ENCODE assay signal across 8 cellular contexts in genomic region chr19:10478903-10479384, GRCh38. TPM values are rescaled to one million over a fixed set of nuclear protein-coding genes. Genes with fewer than 3 reads are reported as not detected.
A peak's percentile ranks its signal among the peaks of the same experiment; 100 is the strongest.
DNase-seq lines count a peak whose midpoint lies in the region; ATAC-seq and TF ChIP-seq lines count a peak whose summit lies in the region.

No MANE protein-coding gene starts in this region.

- peak overlapping the region in 9 of 10 donors; percentile 38 to 57 (median 45) for H3K4me3 ChIP-seq in heart right ventricle
- peak overlapping the region; percentile 17 for H3K4me3 ChIP-seq in prostate gland
- peak overlapping the region; percentile 12 to 49 (median 20) for H3K4me3 ChIP-seq in transverse colon

- H3K27me3 Mint-ChIP-seq in T-cell: no peaks in the 10 kb centered on the region
- no peaks in the 10 kb centered on the region for H3K27me3 Mint-ChIP-seq in activated naive CD8-positive, alpha-beta T cell treated with anti-CD3 and anti-CD28 coated beads, Interleukin-2, amount 50 U/mL, for 24 hours

- H3K4me1 Mint-ChIP-seq in T-cell: peaks cover 10 to 21% (median 15%) of the 10 kb centered on the region in 3 donors
- H3K4me1 Mint-ChIP-seq in activated naive CD8-positive, alpha-beta T cell treated with anti-CD3 and anti-CD28 coated beads, Interleukin-2, amount 50 U/mL, for 24 hours: peaks cover 9% of the 10 kb centered on the region

- in situ Hi-C loops in transverse colon (cut with MboI; ENCODE audit: low pct_ligation_motif_present in 1 of 4, low pct_unique_long_range_greater_than_20kb in 1 of 4, low sequenced_read_pairs in 3 of 4): no loop called here

- H3K4me1 ChIP-seq in heart right ventricle (peaks cover 0 to 20% (median 6%) of the 10 kb centered on the region in 9 donors), prostate gland (replicated peaks) (no peaks in the 10 kb centered on the region), transverse colon (peaks cover 3 to 33% (median 12%) of the 10 kb centered on the region in 4 donors)

- WGBS in heart right ventricle, 2 donors: 0 to 2% methylated on average over 34 to 36 of the region's 36 CpGs
- WGBS in prostate gland: 1% methylated on average over 36 of the region's 36 CpGs
- 0 to 14% methylated on average over 23 to 36 of the region's 36 CpGs for WGBS in transverse colon (ENCODE audit: low coverage in 1 of 2), 2 donors

- H3K27me3 ChIP-seq in heart right ventricle (no peaks in the 10 kb centered on the region), prostate gland (replicated peaks; ENCODE audit: insufficient read depth) (no peaks in the 10 kb centered on the region), transverse colon (no peaks in the 10 kb centered on the region)

- H3K9me3 Mint-ChIP-seq in T-cell: no peaks in the 10 kb centered on the region
- no peaks in the 10 kb centered on the region for H3K9me3 Mint-ChIP-seq in activated naive CD8-positive, alpha-beta T cell treated with anti-CD3 and anti-CD28 coated beads, Interleukin-2, amount 50 U/mL, for 24 hours

- TF ChIP-seq POLR2A in prostate gland (IDR thresholded peaks at IDR 0.05) (no peak), transverse colon (IDR thresholded peaks at IDR 0.05) (no peak)

- peak overlapping the region; percentile 43 to 73 (median 59) for H3K4me3 Mint-ChIP-seq in T-cell
- peak overlapping the region; percentile 21 for H3K4me3 Mint-ChIP-seq in activated naive CD8-positive, alpha-beta T cell treated with anti-CD3 and anti-CD28 coated beads, Interleukin-2, amount 50 U/mL, for 24 hours

- TF ChIP-seq CTCF in heart right ventricle (IDR thresholded peaks at IDR 0.05) (peak; percentile 78 to 94 (median 86)), prostate gland (IDR thresholded peaks at IDR 0.05) (peak; percentile 4 to 78 (median 34)), transverse colon (IDR thresholded peaks at IDR 0.05) (peak in 4 of 5 experiments; percentile 21 to 80 (median 75))

- H3K9me3 ChIP-seq in heart right ventricle: no peaks in the 10 kb centered on the region
- H3K9me3 ChIP-seq in prostate gland: no peaks in the 10 kb centered on the region
- H3K9me3 ChIP-seq in transverse colon: no peaks in the 10 kb centered on the region

- no peaks in the 10 kb centered on the region for H3K36me3 Mint-ChIP-seq in T-cell
- H3K36me3 Mint-ChIP-seq in activated naive CD8-positive, alpha-beta T cell treated with anti-CD3 and anti-CD28 coated beads, Interleukin-2, amount 50 U/mL, for 24 hours (ENCODE audit: low read depth): no peaks in the 10 kb centered on the region

- peak overlapping the region in 5 of 10 donors; percentile 1 to 26 (median 20) for H3K27ac ChIP-seq in heart right ventricle
- H3K27ac ChIP-seq in prostate gland: no peak overlapping the region
- peak overlapping the region in 3 of 4 donors; percentile 5 to 51 (median 41) for H3K27ac ChIP-seq in transverse colon

- no peak for TF ChIP-seq EP300 in transverse colon (IDR thresholded peaks at IDR 0.05; ENCODE audit: low read depth)

- CTCF ChIA-PET in T-cell (lab: Charles Lee): interaction anchor here in 1 of 2 donors (0.6 to 1.7 kb wide), 5 partner anchors 11 to 358 kb away, joined by 3 to 8 read pairs (median 4); no protein-coding TSS in a partner anchor

- H3K36me3 ChIP-seq in heart right ventricle: peaks cover 0 to 1% (median 0%) of the 10 kb centered on the region in 9 donors
- no peaks in the 10 kb centered on the region for H3K36me3 ChIP-seq in prostate gland
- no peaks in the 10 kb centered on the region for H3K36me3 ChIP-seq in transverse colon

- DNase-seq in DMS153 (lab: John Stamatoyannopoulos, UW) (peak; percentile 92), M059J (ENCODE audit: low read depth) (peak; percentile 94), T-cell (peak; percentile 69 to 94 (median 89)), heart right ventricle (peak; percentile 88 to 94), prostate gland (ENCODE audit: low spot score) (peak; percentile 91), transverse colon (peak; percentile 89), UCSD-AML1 (lab: John Stamatoyannopoulos, UW; ENCODE audit: unreplicated experiment) (no peak)
- DNase-seq in activated naive CD8-positive, alpha-beta T cell treated with anti-CD3 and anti-CD28 coated beads, Interleukin-2, amount 50 U/mL, for 24 hours: peak; percentile 86

- intact Hi-C loops in heart right ventricle (cut with DNase I) (loop anchor here in 2 of 10 donors (2.0 to 10.0 kb wide), 2 partner anchors 22 to 74 kb away; partner anchors contain the start of gene CDC37 (in 1 of the 2)), prostate gland (cut with DNase I) (no loop called here), transverse colon (cut with DNase I; ENCODE audit: low total_unique reads) (no loop called here)

- POLR2A ChIA-PET in T-cell (lab: Charles Lee): interaction anchor here in 1 of 2 donors (0.6 kb wide), 1 partner anchor 49 kb away, joined by 4 read pairs; no protein-coding TSS in a partner anchor

- no peak overlapping the region for H3K27ac Mint-ChIP-seq in T-cell
- H3K27ac Mint-ChIP-seq in activated naive CD8-positive, alpha-beta T cell treated with anti-CD3 and anti-CD28 coated beads, Interleukin-2, amount 50 U/mL, for 24 hours: peak overlapping the region; percentile 31

- peak; percentile 95 to 97 (median 96) for ATAC-seq in T-cell (replicated peaks in 1 of 4)
- ATAC-seq in activated naive CD8-positive, alpha-beta T cell treated with anti-CD3 and anti-CD28 coated beads, Interleukin-2, amount 50 U/mL, for 24 hours: peak; percentile 97
- ATAC-seq in heart right ventricle: peak; percentile 93 to 99 (median 98)

RNA-seq across cellular contexts. Expression of gene KEAP1, which starts 24.2 kb away (rescaled TPM):
- 39.8 and 75.4 TPM in 2 replicates for total RNA-seq in M059J (2014; rRNA removed; shearing (Covaris generic))
- total RNA-seq in T-cell (10 to 100 TPM; 18.4 to 64.2 (median 56.0) TPM), heart right ventricle (10 to 100 TPM; 51.4 to 84.9 (median 60.0) TPM), prostate gland (10 to 100 TPM; 93.4 to 94.2 TPM), transverse colon (100 to 1,000 TPM in 1 of 4 donors, 10 to 100 TPM in 3; 54.8 to 348 (median 79.1) TPM)
- polyA plus RNA-seq in heart right ventricle: 10 to 100 TPM; 49.1 to 74.5 TPM

RNA-seq across cellular contexts. Expression of gene S1PR5, which starts 38.3 kb away (rescaled TPM):
- 10.3 and 11.9 TPM in 2 replicates for total RNA-seq in M059J (2014; rRNA removed; shearing (Covaris generic))
- total RNA-seq in T-cell (10 to 100 TPM in 1 of 5 donors, 1 to 10 TPM in 4; 1.9 to 25.0 (median 6.5) TPM), heart right ventricle (1 to 10 TPM in 1 of 10 donors, under 1 TPM in 6, not detected in 3; 0.12 to 1.1 (median 0.36) TPM), prostate gland (10 to 100 TPM in 1 of 2 donors, 1 to 10 TPM in 1; 3.4 to 17.0 TPM), transverse colon (not detected)
- under 1 TPM; 0.13 to 0.15 TPM for polyA plus RNA-seq in heart right ventricle

RNA-seq across cellular contexts. Expression of gene PDE4A, which starts 58.6 kb away (rescaled TPM):
- total RNA-seq in M059J (2014; rRNA removed; shearing (Covaris generic)): 0.81 and 2.3 TPM in 2 replicates
- total RNA-seq in T-cell (10 to 100 TPM in 1 of 5 donors, 1 to 10 TPM in 4; 2.2 to 13.3 (median 6.2) TPM), heart right ventricle (10 to 100 TPM; 10.4 to 50.7 (median 17.3) TPM), prostate gland (10 to 100 TPM; 14.5 to 15.1 TPM), transverse colon (10 to 100 TPM in 3 of 4 donors, 1 to 10 TPM in 1; 9.0 to 15.9 (median 13.1) TPM)
- polyA plus RNA-seq in heart right ventricle: 10 to 100 TPM in 1 of 2 donors, 1 to 10 TPM in 1; 3.5 to 14.3 TPM

Comparison
In these comparisons a context has a peak if more than half of its experiments do, and no peak if none do; other contexts are left out.
1. H3K27ac ChIP-seq: peak in transverse colon (3 of 4); none in prostate gland (0 of 2).
2. CTCF ChIP-seq: peak in every context shown above with its lines; median percentile 86 in heart right ventricle; 75 in transverse colon; 34 in prostate gland.
3. Peak in every context shown above with its lines, with median percentiles within 50 percentile points of each other: ATAC-seq and H3K4me3 ChIP-seq.